12 cellular contexts compared by ENCODE assay signal in the genomic region with DNA sequence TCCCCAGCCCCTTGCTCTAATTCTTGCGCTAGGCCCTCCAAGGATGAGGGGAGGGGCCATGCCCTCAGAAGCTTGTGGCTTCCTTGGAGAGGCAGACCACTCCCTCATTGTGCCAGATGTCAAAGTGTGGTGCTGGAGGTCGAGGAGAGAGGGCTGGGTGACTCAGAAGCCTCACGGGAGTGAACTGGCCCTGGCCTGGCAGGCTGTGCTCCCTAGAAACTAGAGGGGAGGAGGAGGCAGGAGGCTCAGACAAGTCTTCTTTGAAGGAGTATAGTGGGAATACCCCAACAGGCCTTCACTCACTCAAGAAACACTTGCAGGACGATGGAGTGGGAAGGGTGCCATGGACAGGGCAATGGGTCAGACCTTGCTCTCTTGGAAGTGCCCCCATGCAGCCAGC. TPM values are rescaled to one million over a fixed set of nuclear protein-coding genes. Genes with fewer than 3 reads are reported as not detected.
A peak's percentile ranks its signal among the peaks of the same experiment; 100 is the strongest.
DNase-seq lines count a peak whose midpoint lies in the region; ATAC-seq and TF ChIP-seq lines count a peak whose summit lies in the region.
"Had no signal": no experiment of that assay in that cellular context is flagged by ENCODE, and none has a peak within 500 bp of the region (broad histone marks: within the 10 kb centered on the region; RNA-seq: fewer than 3 reads in every experiment).

No MANE protein-coding gene starts in this region.

- no peak overlapping the region for H3K4ac ChIP-seq in H9 (ENCODE audit: low read depth, low read length)

- H3K14ac ChIP-seq in H9 (ENCODE audit: insufficient read depth, low read length): no peak overlapping the region

- no peaks in the 10 kb centered on the region for H4K20me1 ChIP-seq in H9 (ENCODE audit: control insufficient read depth, insufficient read depth, insufficient read length)

- no peaks in the 10 kb centered on the region for H3K4me1 ChIP-seq in H9 (ENCODE audit: insufficient read depth, low read length)

- no peak overlapping the region for H4K5ac ChIP-seq in H9 (ENCODE audit: insufficient read length, low read depth, low read length)

- peaks cover 34 to 49% of the 10 kb centered on the region in 2 experiments for H3K4me1 Mint-ChIP-seq in H9
- H3K4me1 Mint-ChIP-seq in endothelial cell (ENCODE audit: unreplicated experiment): peaks cover 7% of the 10 kb centered on the region

- H3K4me2 ChIP-seq in H9 (ENCODE audit: insufficient read depth, insufficient read length, low read length): no peak overlapping the region

- no peak overlapping the region for H3K4me3 ChIP-seq in WERI-Rb-1 (ENCODE audit: low read depth, low read length)
- H3K4me3 ChIP-seq: upper lobe of right lung had no signal

- no peak overlapping the region for H3K9ac ChIP-seq in H9 (ENCODE audit: extremely low read depth, insufficient read length, low read length)

- no peak overlapping the region for H3K56ac ChIP-seq in H9 (ENCODE audit: insufficient read length, low read depth, low read length)

- no peak overlapping the region for H4K8ac ChIP-seq in H9 (replicated peaks; ENCODE audit: insufficient read length, low read depth, low read length)

- no peaks in the 10 kb centered on the region for H3K27me3 ChIP-seq in H9 (ENCODE audit: insufficient read depth, low read length)
- no peaks in the 10 kb centered on the region for H3K27me3 ChIP-seq in WERI-Rb-1 (ENCODE audit: insufficient read depth, low read depth, severe bottlenecking)
- H3K27me3 ChIP-seq: upper lobe of right lung had no signal

- no CpG with 5 or more reads among the region's 4 CpGs for WGBS in H9 (ENCODE audit: extremely low coverage, insufficient read length, low lambda C conversion rate)

- TF ChIP-seq CTCF in H9 (conservative IDR thresholded peaks at IDR 0.05): no peak
- no peak for TF ChIP-seq CTCF in WERI-Rb-1 (IDR thresholded peaks at IDR 0.05; ENCODE audit: low read depth, low read length)
- TF ChIP-seq CTCF in endothelial cell (IDR thresholded peaks at IDR 0.05; ENCODE audit: unreplicated experiment): no peak

- H3K18ac ChIP-seq in H9 (ENCODE audit: insufficient read length, low read depth, low read length): no peak overlapping the region

- H3K27ac ChIP-seq in H9 (ENCODE audit: insufficient read length, low read depth, low read length): no peak overlapping the region
- H3K27ac ChIP-seq in WERI-Rb-1: no peak overlapping the region
- H3K27ac ChIP-seq: upper lobe of right lung had no signal

- no peak for ATAC-seq in HG02610 (IDR thresholded peaks at IDR 0.05; ENCODE audit: unreplicated experiment)
- ATAC-seq: upper lobe of right lung had no signal

- H3K27ac Mint-ChIP-seq in H9: peak overlapping the region in 1 of 3 experiments; percentile 77; a peak in 1 of 7 replicates
- no peak overlapping the region for H3K27ac Mint-ChIP-seq in endothelial cell (ENCODE audit: unreplicated experiment)
- H3K27ac Mint-ChIP-seq: activated T-helper 1 cell treated with anti-CD3 and anti-CD28 coated beads, Interleukin-12 subunit alpha, Interleukin-12 subunit beta, Interleukin-2, Interleukin-4 antibody, amounts not matched to agents 30 ng/mL and 10 ng/mL and 1 ng/mL, durations not matched to agents 14 hours and 24 hours and 36 hours; T-helper 1 cell treated with Interleukin-12 subunit alpha and Interleukin-12 subunit beta and Interleukin-4 antibody, amounts not matched to agents 30 μg/mL and 1 μg/mL, for 36 hours had no signal

- no peaks in the 10 kb centered on the region for H3K9me3 ChIP-seq in H9 (ENCODE audit: control insufficient read depth, low read depth, low read length)
- no peaks in the 10 kb centered on the region for H3K9me3 ChIP-seq in WERI-Rb-1 (ENCODE audit: severe bottlenecking)
- H3K9me3 ChIP-seq: upper lobe of right lung had no signal

- DNase-seq in A172 (ENCODE audit: low spot score): peak; percentile 75
- peak; percentile 67 for DNase-seq in H9
- peak; percentile 58 for DNase-seq in WERI-Rb-1
- DNase-seq in kidney glomerular epithelial cell (lab: John Stamatoyannopoulos, UW): peak; percentile 18
- no peak for DNase-seq in AML-193 (lab: John Stamatoyannopoulos, UW)
- DNase-seq in endothelial cell (ENCODE audit: low spot score): no peak
- no peak for DNase-seq in T-helper 2 cell
- DNase-seq: occipital lobe had no signal

- H3K9me3 Mint-ChIP-seq in H9: no peaks in the 10 kb centered on the region; a peak in 1 of 5 replicates
- H3K9me3 Mint-ChIP-seq in endothelial cell (ENCODE audit: unreplicated experiment): no peaks in the 10 kb centered on the region
- H3K9me3 Mint-ChIP-seq: activated T-helper 1 cell treated with anti-CD3 and anti-CD28 coated beads, Interleukin-12 subunit alpha, Interleukin-12 subunit beta, Interleukin-2, Interleukin-4 antibody, amounts not matched to agents 30 ng/mL and 10 ng/mL and 1 ng/mL, durations not matched to agents 14 hours and 24 hours and 36 hours; T-helper 1 cell treated with Interleukin-12 subunit alpha and Interleukin-12 subunit beta and Interleukin-4 antibody, amounts not matched to agents 30 μg/mL and 1 μg/mL, for 36 hours had no signal

- H3K36me3 Mint-ChIP-seq in H9 (ENCODE audit: insufficient read depth in 1 of 3, low read depth in 3 of 3) (peaks cover under 1 to 17% (median 14%) of the 10 kb centered on the region in 3 experiments; a peak in 5 of 7 replicates), endothelial cell (ENCODE audit: low read depth, unreplicated experiment) (peaks cover 4% of the 10 kb centered on the region)

- H3K23ac ChIP-seq in H9 (ENCODE audit: insufficient read length, low read depth, low read length): no peak overlapping the region

- no peak overlapping the region for H2AK5ac ChIP-seq in H9 (ENCODE audit: insufficient read length, low read length)

- H3K27me3 Mint-ChIP-seq in H9 (ENCODE audit: low read depth) (no peaks in the 10 kb centered on the region), endothelial cell (ENCODE audit: unreplicated experiment) (peaks cover 3% of the 10 kb centered on the region)

- no peaks in the 10 kb centered on the region for H3K79me2 ChIP-seq in H9 (ENCODE audit: insufficient read depth, low read length)

- H3K23me2 ChIP-seq in H9 (ENCODE audit: insufficient read length, low read depth, low read length, poor library complexity, severe bottlenecking): no peaks in the 10 kb centered on the region

- no peak overlapping the region for H2BK20ac ChIP-seq in H9 (ENCODE audit: low read depth, low read length, poor library complexity, severe bottlenecking)

- no peak overlapping the region for H4K91ac ChIP-seq in H9 (ENCODE audit: insufficient read length, low read depth, low read length)

- no peak overlapping the region for H2BK12ac ChIP-seq in H9 (ENCODE audit: insufficient read length, low read depth, low read length)

- H2AFZ ChIP-seq in H9 (ENCODE audit: low read length): no peak overlapping the region

- H2BK5ac ChIP-seq in H9 (ENCODE audit: insufficient read length, low read length): no peak overlapping the region

- no peak overlapping the region for H3T11ph ChIP-seq in H9 (ENCODE audit: low read length)

- H3K36me3 ChIP-seq in WERI-Rb-1: peaks cover 18% of the 10 kb centered on the region

- no peak overlapping the region for H2BK15ac ChIP-seq in H9 (ENCODE audit: low read depth, low read length)

- no peak overlapping the region for H2BK120ac ChIP-seq in H9 (ENCODE audit: low read depth, low read length, poor library complexity, severe bottlenecking)

- no peaks in the 10 kb centered on the region for H3K79me1 ChIP-seq in H9 (ENCODE audit: insufficient read depth, low read depth, low read length, poor library complexity, severe bottlenecking)

- H3K4me3 Mint-ChIP-seq in H9 (no peak overlapping the region), endothelial cell (ENCODE audit: unreplicated experiment) (no peak overlapping the region)
- H3K4me3 Mint-ChIP-seq: activated T-helper 1 cell treated with anti-CD3 and anti-CD28 coated beads, Interleukin-12 subunit alpha, Interleukin-12 subunit beta, Interleukin-2, Interleukin-4 antibody, amounts not matched to agents 30 ng/mL and 10 ng/mL and 1 ng/mL, durations not matched to agents 14 hours and 24 hours and 36 hours; T-helper 1 cell treated with Interleukin-12 subunit alpha and Interleukin-12 subunit beta and Interleukin-4 antibody, amounts not matched to agents 30 μg/mL and 1 μg/mL, for 36 hours had no signal

RNA-seq across cellular contexts. Expression of gene ANKRD40, which starts 18.5 kb away (rescaled TPM):
- total RNA-seq in A172 (2014; rRNA removed; shearing (Covaris generic)): 43.4 and 54.6 TPM in 2 replicates
- total RNA-seq in H9 (2021) (54.3 and 56.1 TPM in 2 replicates), endothelial cell (ENCODE audit: unreplicated experiment) (37.3 TPM)

RNA-seq across cellular contexts. Expression of gene LUC7L3, which starts 30.2 kb away (rescaled TPM):
- total RNA-seq in A172 (2014; rRNA removed; shearing (Covaris generic)): 58.6 and 63.2 TPM in 2 replicates
- 143 and 154 TPM in 2 replicates for total RNA-seq in H9 (2021)
- 94.1 TPM for total RNA-seq in endothelial cell (ENCODE audit: unreplicated experiment)

RNA-seq across cellular contexts. Expression of gene ABCC3, which starts 54.6 kb away (rescaled TPM):
- total RNA-seq in A172 (2014; rRNA removed; shearing (Covaris generic)): 28.1 and 35.0 TPM in 2 replicates
- total RNA-seq in H9 (2021): 0.31 and 0.59 TPM in 2 replicates
- total RNA-seq in endothelial cell (ENCODE audit: unreplicated experiment): 0.67 TPM
- total RNA-seq: activated T-helper 1 cell treated with anti-CD3 and anti-CD28 coated beads, Interleukin-12 subunit alpha, Interleukin-12 subunit beta, Interleukin-2, Interleukin-4 antibody, amounts not matched to agents 30 ng/mL and 10 ng/mL and 1 ng/mL, durations not matched to agents 14 hours and 24 hours and 36 hours had no signal

Comparison
In these comparisons a context has a peak if more than half of its experiments do, and no peak if none do; other contexts are left out.
1. DNase-seq: peak in A172 (single experiment), H9 (single experiment), WERI-Rb-1 (single experiment) and kidney glomerular epithelial cell (single experiment); none in AML-193 (0 of 2), endothelial cell (single experiment) and T-helper 2 cell (0 of 5).
2. RNA of gene ABCC3, which starts 54.6 kb away (total RNA-seq): 28.1 to 35.0 TPM in A172; 0.67 TPM in endothelial cell (single experiment) and 0.31 to 0.59 TPM in H9; every median in the first group is over 10 times any median in the second.